ENCODE assay signal across 8 cellular contexts in the genomic region with DNA sequence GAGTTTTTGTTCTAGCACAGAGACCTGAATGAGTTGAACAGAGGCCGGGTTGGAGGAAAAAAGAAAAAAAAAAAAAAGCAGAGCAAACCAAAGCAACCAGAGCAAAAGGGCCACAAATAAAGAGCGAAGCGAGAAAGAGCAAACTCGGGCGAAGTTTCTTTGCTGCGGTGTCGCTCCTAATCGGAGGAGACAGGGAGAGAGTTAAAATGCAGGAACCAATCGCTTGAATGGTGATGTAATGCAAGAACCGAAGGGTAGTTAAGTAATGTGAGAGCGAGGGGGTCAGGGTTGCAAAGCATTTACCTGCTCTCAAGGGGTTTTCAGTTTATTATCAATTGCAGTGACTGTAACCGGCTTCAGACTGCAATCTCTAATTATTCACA.
A peak's percentile ranks its signal among the peaks of the same experiment; 100 is the strongest.
DNase-seq lines count a peak whose midpoint lies in the region; ATAC-seq and TF ChIP-seq lines count a peak whose summit lies in the region.

No MANE protein-coding gene starts in this region.

- 1 to 2% methylated on average over 12 of the region's 12 CpGs for WGBS in lower leg skin, 2 donors

- H3K9me3 ChIP-seq in A673 (ENCODE audit: low read depth, low read length, poor library complexity, severe bottlenecking) (no peaks in the 10 kb centered on the region), colonic mucosa (no peaks in the 10 kb centered on the region), uterus (no peaks in the 10 kb centered on the region)

- intact Hi-C loops in A673 (cut with micrococcal nuclease; ENCODE audit: unreplicated experiment), result no loop called here
- intact Hi-C loops in colonic mucosa (cut with DNase I), result no loop called here
- intact Hi-C loops in lower leg skin (cut with DNase I; ENCODE audit: low total_unique reads), result no loop called here
- intact Hi-C loops in uterus (cut with DNase I; ENCODE audit: low total_unique reads), result no loop called here

- ATAC-seq in HG03196 (IDR thresholded peaks at IDR 0.05; ENCODE audit: unreplicated experiment) (no peak), HG03460 (IDR thresholded peaks at IDR 0.05; ENCODE audit: unreplicated experiment) (no peak)

- peak; percentile 84 for DNase-seq in A673 (ENCODE audit: low spot score)
- no peak for DNase-seq in LNCaP clone FGC (ENCODE audit: low read depth)
- no peak for DNase-seq in colonic mucosa
- DNase-seq in lower leg skin (ENCODE audit: low spot score in 2 of 2), result no peak
- DNase-seq in uterus, result peak; percentile 34 to 47
- DNase-seq in KG1 (lab: John Stamatoyannopoulos, UW), result no peak

- TSS peak; percentile 80 for BruUV-seq in A673 (replicated peaks; lab: Mats Ljungman, UMichigan)

- no peaks in the 10 kb centered on the region for H3K36me3 ChIP-seq in A673 (ENCODE audit: insufficient read depth, low read length, poor library complexity, severe bottlenecking)
- no peaks in the 10 kb centered on the region for H3K36me3 ChIP-seq in colonic mucosa
- H3K36me3 ChIP-seq in uterus, result no peaks in the 10 kb centered on the region

- TF ChIP-seq CTCF in A673 (conservative IDR thresholded peaks at IDR 0.05; ENCODE audit: low read depth, low read length) (no peak), LNCaP clone FGC (IDR thresholded peaks at IDR 0.05; ENCODE audit: control insufficient read depth, extremely low read depth, insufficient read depth) (no peak), colonic mucosa (IDR thresholded peaks at IDR 0.05) (no peak), lower leg skin (IDR thresholded peaks at IDR 0.05) (no peak), uterus (IDR thresholded peaks at IDR 0.05) (no peak)

- H3K4me1 ChIP-seq in A673 (ENCODE audit: insufficient read depth, low read length, poor library complexity, severe bottlenecking) (peaks cover 22% of the 10 kb centered on the region), colonic mucosa (no peaks in the 10 kb centered on the region), uterus (no peaks in the 10 kb centered on the region)

- H3K27ac ChIP-seq in A673 (ENCODE audit: low read depth, low read length, poor library complexity, severe bottlenecking) (peak overlapping the region; percentile 93), colonic mucosa (peak overlapping the region; percentile 56), uterus (peak overlapping the region; percentile 91)

- CTCF ChIA-PET in A673 (lab: Charles Lee), result interaction anchor here (0.7 kb wide), 1 partner anchor 236 kb away, joined by 3 read pairs; no protein-coding TSS in a partner anchor

- H3K4me3 ChIP-seq in A673 (ENCODE audit: low read depth, low read length, poor library complexity, severe bottlenecking), result peak overlapping the region; percentile 61
- H3K4me3 ChIP-seq in LNCaP clone FGC (ENCODE audit: low read depth, low read length), result peak overlapping the region; percentile 31
- peak overlapping the region; percentile 19 for H3K4me3 ChIP-seq in colonic mucosa
- peak overlapping the region; percentile 20 for H3K4me3 ChIP-seq in lower leg skin (ENCODE audit: low read depth, poor library complexity, severe bottlenecking)
- peak overlapping the region; percentile 37 to 38 for H3K4me3 ChIP-seq in uterus

- H3K9ac ChIP-seq in colonic mucosa (ENCODE audit: low read depth in 2 of 2, low read length in 2 of 2), result peak overlapping the region; percentile 30 to 50

- POLR2A ChIA-PET in A673 (lab: Charles Lee; ENCODE audit: low non-redundant PET), result interaction anchor here (0.7 kb wide), 2 partner anchors 171 to 521 kb away, joined by 8 to 9 read pairs; no protein-coding TSS in a partner anchor

- no peak for TF ChIP-seq POLR2A in lower leg skin (IDR thresholded peaks at IDR 0.05)
- TF ChIP-seq POLR2A in uterus (IDR thresholded peaks at IDR 0.05), result no peak

- H3K27me3 ChIP-seq in A673 (replicated peaks; ENCODE audit: insufficient read depth, low read depth, low read length, poor library complexity), result no peaks in the 10 kb centered on the region
- H3K27me3 ChIP-seq in colonic mucosa, result no peaks in the 10 kb centered on the region
- H3K27me3 ChIP-seq in uterus, result no peaks in the 10 kb centered on the region

Comparison
In these comparisons a context has a peak if more than half of its experiments do, and no peak if none do; other contexts are left out.
1. DNase-seq: peak in A673 (single experiment) and uterus (2 of 2); none in LNCaP clone FGC (single experiment), colonic mucosa (single experiment), lower leg skin (0 of 2) and KG1 (single experiment).
2. Peak in every context shown above with its lines, with median percentiles within 50 percentile points of each other: H3K27ac ChIP-seq and H3K4me3 ChIP-seq.